9 cellular contexts compared by ENCODE assay signal in genomic region chr22:27978875-27979274, GRCh38.
"Had no signal": no experiment of that assay in that cellular context is flagged by ENCODE, and none has a peak within 500 bp of the region (broad histone marks: within the 10 kb centered on the region; RNA-seq: fewer than 3 reads in every experiment).

No MANE protein-coding gene starts in this region.

- DNase-seq: GM23248, GOT3, H7, HFFc6, KBM-7 had no signal

- H3K4me3 ChIP-seq: GM23248, HAP-1 had no signal

- ATAC-seq: HCT116, HepG2 had no signal

- H3K9me3 ChIP-seq: HAP-1 had no signal

- H3K27ac ChIP-seq: GM23248, HL-60 had no signal
